ENCODE assay signal across 7 cellular contexts in genomic region chr9:15007698-15008097, GRCh38.
"Had no signal": no experiment of that assay in that cellular context is flagged by ENCODE, and none has a peak within 500 bp of the region (broad histone marks: within the 10 kb centered on the region; RNA-seq: fewer than 3 reads in every experiment).

No MANE protein-coding gene starts in this region.

- H3K4me2 ChIP-seq: GM23338 had no signal

- H3K27ac ChIP-seq: HL-60 had no signal

- FAIRE-seq: H1, H54, HepG2 had no signal

- H2AFZ ChIP-seq: GM23338 had no signal

- DNase-seq: H9, HCEC 1CT had no signal

- H3K4me3 ChIP-seq: GM23338 had no signal

- ATAC-seq: GM23338, HepG2 had no signal
